ENCODE assay signal across 21 cellular contexts in genomic region chr10:91127341-91128082, GRCh38.
DNase-seq lines count a peak whose midpoint lies in the region; ATAC-seq and TF ChIP-seq lines count a peak whose summit lies in the region.
"Had no signal": no experiment of that assay in that cellular context is flagged by ENCODE, and none has a peak within 500 bp of the region (broad histone marks: within the 10 kb centered on the region; RNA-seq: fewer than 3 reads in every experiment).

No MANE protein-coding gene starts in this region.

- DNase-seq in NCI-H2107 treated with DMSO at 0.1 percent for 48 hours (lab: John Stamatoyannopoulos, UW; ENCODE audit: unreplicated experiment), result peak; percentile 32
- no peak for DNase-seq in NCI-H2107 (lab: John Stamatoyannopoulos, UW)
- DNase-seq in iPS-NIHi11 (ENCODE audit: low spot score), result peak; percentile 33
- no peak for DNase-seq in OCI-M1 (lab: John Stamatoyannopoulos, UW)
- DNase-seq in natural killer cell, result no peak
- no peak for DNase-seq in cerebellar nuclear complex (lab: John Stamatoyannopoulos, UW)
- DNase-seq: activated CD4-positive, alpha-beta T cell treated with anti-CD3 and anti-CD28 coated beads for 48 hours; activated CD8-positive, alpha-beta memory T cell treated with anti-CD3 and anti-CD28 coated beads, Interleukin-2, amount 50 U/mL, for 4 hours; GF-D8; KG1; left colon; small intestine; stimulated activated CD4-positive, alpha-beta T cell treated with anti-CD3 and anti-CD28 coated beads, Interleukin-4, amount 100 ng/mL, for 24 hours; T-cell; upper lobe of left lung had no signal

- no peak overlapping the region for H3K4me3 ChIP-seq in HEK293 (ENCODE audit: low read depth, low read length)
- H3K4me3 ChIP-seq: prostate gland, upper lobe of left lung had no signal

- H3K27ac ChIP-seq in HEK293 (ENCODE audit: extremely low read depth, low read depth, low read length), result no peak overlapping the region
- H3K27ac ChIP-seq: 22Rv1, prostate gland, upper lobe of left lung had no signal

- intact Hi-C loops in natural killer cell (cut with micrococcal nuclease), result no loop called here

- H3K4me1 ChIP-seq in HEK293 (ENCODE audit: control insufficient read depth, insufficient read depth, low read length), result no peaks in the 10 kb centered on the region
- H3K4me1 ChIP-seq: prostate gland, upper lobe of left lung had no signal

- peaks cover 15 to 38% of the 10 kb centered on the region in 2 donors for H3K27me3 Mint-ChIP-seq in natural killer cell (ENCODE audit: low read depth in 2 of 2)
- H3K27me3 Mint-ChIP-seq: B cell had no signal

- no peak for ATAC-seq in natural killer cell
- ATAC-seq: esophagus mucosa, left colon, T-cell had no signal

- no peaks in the 10 kb centered on the region for H3K36me3 ChIP-seq in HEK293 (ENCODE audit: control insufficient read depth in 2 of 2, insufficient read depth in 1 of 2, low read length in 2 of 2)
- H3K36me3 ChIP-seq: prostate gland, upper lobe of left lung had no signal

- peaks cover 5 to 6% of the 10 kb centered on the region in 2 donors for H3K4me1 Mint-ChIP-seq in natural killer cell
- H3K4me1 Mint-ChIP-seq: B cell had no signal

- POLR2A ChIA-PET in HEK293 (lab: Yijun Ruan, JAX), result interaction anchor here (0.6 kb wide), 1 partner anchor 39 kb away, joined by 4 read pairs; no protein-coding TSS in a partner anchor

- H3K9me3 ChIP-seq in HEK293 (ENCODE audit: control insufficient read depth, insufficient read depth, low read depth, low read length), result no peaks in the 10 kb centered on the region
- H3K9me3 ChIP-seq: prostate gland, upper lobe of left lung had no signal

- CTCF ChIA-PET in HEK293 (lab: Yijun Ruan, JAX), result interaction anchor here (0.6 kb wide), 2 partner anchors 10 to 366 kb away, joined by 3 read pairs; no protein-coding TSS in a partner anchor

- H3K4me3 Mint-ChIP-seq in natural killer cell, result no peak overlapping the region
- H3K4me3 Mint-ChIP-seq: B cell, T-cell had no signal

- TF ChIP-seq CTCF in HEK293 (tag by site-specific recombination; IDR thresholded peaks at IDR 0.05), result no peak
- TF ChIP-seq CTCF in natural killer cell (IDR thresholded peaks at IDR 0.05), result no peak

- H3K36me3 Mint-ChIP-seq in natural killer cell, result no peaks in the 10 kb centered on the region
- H3K36me3 Mint-ChIP-seq: T-cell had no signal

- H3K27ac Mint-ChIP-seq in natural killer cell, result no peak overlapping the region
- H3K27ac Mint-ChIP-seq: B cell had no signal

- H3K9me3 Mint-ChIP-seq in natural killer cell, result no peaks in the 10 kb centered on the region

TF ChIP-seq in HEK293, 187 proteins besides CTCF, POLR2A, EP300 and RAD21 (continues in another document):
- TF ChIP-seq ZBTB49 (tag by site-specific recombination; IDR thresholded peaks at IDR 0.05; ENCODE audit: low read depth), result no peak
- no peak for TF ChIP-seq ZNF324 (tag by site-specific recombination; IDR thresholded peaks at IDR 0.05)
- TF ChIP-seq REST (tag by site-specific recombination; IDR thresholded peaks at IDR 0.05), result peak; percentile 92
- no peak for TF ChIP-seq ZNF600 (tag by site-specific recombination; IDR thresholded peaks at IDR 0.05)
- no peak for TF ChIP-seq ZNF701 (tag by site-specific recombination; IDR thresholded peaks at IDR 0.05)
- no peak for TF ChIP-seq ZNF560 (tag by site-specific recombination; IDR thresholded peaks at IDR 0.05; ENCODE audit: borderline replicate concordance)
- TF ChIP-seq ZNF174 (tag by site-specific recombination; IDR thresholded peaks at IDR 0.05), result no peak

TF ChIP-seq in PFSK-1, 5 proteins besides CTCF, POLR2A, EP300 and RAD21:
- TF ChIP-seq FOXP2 (optimal IDR thresholded peaks at IDR 0.05; ENCODE audit: borderline replicate concordance, extremely low read depth, extremely low read length, insufficient read depth) (no peak), TAF1 (IDR thresholded peaks at IDR 0.05; ENCODE audit: borderline replicate concordance, insufficient read depth, low read length) (no peak), POLR2AphosphoS5 (IDR thresholded peaks at IDR 0.05; ENCODE audit: low read depth, low read length) (no peak), SIN3A (IDR thresholded peaks at IDR 0.05; ENCODE audit: borderline replicate concordance, insufficient read depth, low read length) (no peak), REST (IDR thresholded peaks at IDR 0.05; ENCODE audit: insufficient read depth in 1 of 2, low read depth in 2 of 2, low read length in 2 of 2) (peak; percentile 70 to 90; a peak in 3 of 4 replicates)

Comparison
In these comparisons a context has a peak if more than half of its experiments do, and no peak if none do; other contexts are left out.
1. DNase-seq: peak in NCI-H2107 treated with DMSO at 0.1 percent for 48 hours (single experiment) and iPS-NIHi11 (single experiment); none in NCI-H2107 (single experiment), OCI-M1 (single experiment), natural killer cell (single experiment) and cerebellar nuclear complex (0 of 2).